In the genomic region with DNA sequence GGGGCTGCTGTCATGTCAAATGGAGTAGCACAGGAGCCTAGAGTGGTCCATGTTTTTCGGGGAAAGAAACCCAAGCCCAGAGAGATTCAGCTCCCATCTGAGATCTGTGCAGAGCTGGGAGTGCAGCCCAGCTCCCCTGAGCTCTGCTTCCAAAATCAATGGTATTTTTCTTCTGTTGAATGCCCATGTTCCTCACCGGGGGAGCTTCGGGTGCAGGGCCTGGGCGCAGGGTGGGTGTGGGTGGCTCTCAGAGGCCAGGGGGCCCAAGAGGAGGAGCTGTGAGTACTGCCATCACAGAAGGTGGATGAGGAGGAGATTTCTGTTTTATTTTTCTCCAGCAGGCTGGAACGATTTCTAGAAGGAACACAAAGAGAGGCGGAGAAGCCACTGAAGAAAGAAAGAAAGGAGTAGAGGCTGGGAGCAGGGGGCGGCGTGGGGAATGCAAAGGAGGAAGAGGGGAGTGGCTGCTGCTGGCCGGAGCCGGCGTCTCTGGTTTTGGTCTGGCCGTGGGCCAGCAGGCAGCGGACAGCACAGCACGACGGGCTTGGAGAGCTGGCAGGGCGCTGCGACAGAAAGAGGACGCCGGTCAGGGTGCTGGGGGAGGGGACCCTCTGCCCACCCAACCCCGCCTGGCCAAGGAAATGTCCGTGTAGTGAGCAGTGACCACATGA, we compare ENCODE assay signal across 9 cellular contexts.
DNase-seq lines count a peak whose midpoint lies in the region; ATAC-seq, FAIRE-seq and TF ChIP-seq lines count a peak whose summit lies in the region.
"Had no signal": no experiment of that assay in that cellular context is flagged by ENCODE, and none has a peak within 500 bp of the region (broad histone marks: within the 10 kb centered on the region; RNA-seq: fewer than 3 reads in every experiment).

No MANE protein-coding gene starts in this region.

- no peaks in the 10 kb centered on the region for H3K9me3 ChIP-seq in SJSA1 (replicated peaks)

- DNase-seq in COLO829 (ENCODE audit: low spot score) (peak; percentile 40), SJSA1 (ENCODE audit: low read depth in 1 of 2, low spot score in 2 of 2) (peak; percentile 63 to 83), foreskin fibroblast (peak; percentile 36 to 75), pons (ENCODE audit: low spot score) (peak; percentile 40), D341Med (ENCODE audit: low spot score) (no peak), RCC 7860 (ENCODE audit: low spot score) (no peak)
- DNase-seq in activated T-cell treated with anti-CD3 and anti-CD28 coated beads, Interleukin-2, amount 50 U/mL, for 48 hours, result no peak
- DNase-seq: NCI-H1694 treated with DMSO at 0.1 percent for 48 hours had no signal

- H3K36me3 ChIP-seq in SJSA1, result no peaks in the 10 kb centered on the region

- no peak for TF ChIP-seq CTCF in foreskin fibroblast (IDR thresholded peaks at IDR 0.05; ENCODE audit: low read depth, low read length)

- no peak for FAIRE-seq in RCC 7860 (lab: Jason Lieb, UNC)

- H3K4me1 ChIP-seq in SJSA1 (replicated peaks), result peaks cover 46% of the 10 kb centered on the region

- no peak for ATAC-seq in GM18870 (IDR thresholded peaks at IDR 0.05; ENCODE audit: unreplicated experiment)

- peak overlapping the region; percentile 11; the same call in 1 of the 2 replicates for H3K27ac ChIP-seq in SJSA1

- no peaks in the 10 kb centered on the region for H3K27me3 ChIP-seq in SJSA1 (replicated peaks)

- peak overlapping the region; percentile 13 for H3K4me3 ChIP-seq in SJSA1
- H3K4me3 ChIP-seq in foreskin fibroblast (ENCODE audit: low read depth in 1 of 2, low read length in 2 of 2), result peak overlapping the region; percentile 2 to 39

Comparison
In these comparisons a context has a peak if more than half of its experiments do, and no peak if none do; other contexts are left out.
1. DNase-seq: peak in COLO829 (single experiment), SJSA1 (2 of 2), foreskin fibroblast (2 of 2) and pons (single experiment); none in D341Med (single experiment), activated T-cell treated with anti-CD3 and anti-CD28 coated beads, Interleukin-2, amount 50 U/mL, for 48 hours (0 of 2) and RCC 7860 (single experiment).